ENCODE assay signal across 8 cellular contexts in genomic region chr3:71066849-71067261, GRCh38.
DNase-seq lines count a peak whose midpoint lies in the region; ATAC-seq and TF ChIP-seq lines count a peak whose summit lies in the region.

No MANE protein-coding gene starts in this region.

- DNase-seq in GM23248 (peak; percentile 74), SIG-M5 (lab: John Stamatoyannopoulos, UW) (peak; percentile 66), cardiac fibroblast (ENCODE audit: low read depth in 2 of 2) (peak; percentile 67 to 72), GOT3 (lab: John Stamatoyannopoulos, UW) (no peak), T1000 (lab: John Stamatoyannopoulos, UW) (no peak), HEK293T (ENCODE audit: extremely low spot score) (no peak), cerebellum (ENCODE audit: low spot score) (no peak)
- DNase-seq in naive thymus-derived CD4-positive, alpha-beta T cell, result peak in 3 of 9 donors; percentile 36 to 75 (median 39)

- H2AFZ ChIP-seq in GM23248, result no peak overlapping the region

- peaks cover 0 to 4% (median 0%) of the 10 kb centered on the region in 11 donors for H3K9me3 Mint-ChIP-seq in naive thymus-derived CD4-positive, alpha-beta T cell

- peak overlapping the region in 9 of 10 donors; percentile 90 to 97 (median 95) for H3K4me3 Mint-ChIP-seq in naive thymus-derived CD4-positive, alpha-beta T cell

- H3K9me3 ChIP-seq in GM23248 (ENCODE audit: low read depth), result no peaks in the 10 kb centered on the region
- no peaks in the 10 kb centered on the region for H3K9me3 ChIP-seq in naive thymus-derived CD4-positive, alpha-beta T cell (ENCODE audit: control insufficient read depth in 2 of 3, low read length in 3 of 3)

- H3K27me3 ChIP-seq in GM23248 (replicated peaks; ENCODE audit: insufficient read depth), result no peaks in the 10 kb centered on the region
- no peaks in the 10 kb centered on the region for H3K27me3 ChIP-seq in naive thymus-derived CD4-positive, alpha-beta T cell (ENCODE audit: control insufficient read depth in 2 of 2, insufficient read depth in 2 of 2, low read length in 2 of 2)

- 28 to 31% methylated on average over 3 of the region's 3 CpGs for WGBS in GM23248 (ENCODE audit: low coverage in 1 of 2, low lambda C conversion rate in 2 of 2, missing lambda C conversion rate in 2 of 2), 2 experiments

- H3K4me3 ChIP-seq in GM23248, result no peak overlapping the region
- H3K4me3 ChIP-seq in cardiac fibroblast (replicated peaks in 1 of 2; ENCODE audit: low read depth in 2 of 2, low read length in 2 of 2), result no peak overlapping the region
- H3K4me3 ChIP-seq in naive thymus-derived CD4-positive, alpha-beta T cell (ENCODE audit: low read length), result peak overlapping the region; percentile 73

- CTCF ChIA-PET in naive thymus-derived CD4-positive, alpha-beta T cell (lab: Charles Lee), result interaction anchor here (0.7 kb wide), 1 partner anchor 629 kb away, joined by 4 read pairs; no protein-coding TSS in a partner anchor
- CTCF ChIA-PET in HEK293T (lab: Yijun Ruan, JAX), result no interaction called here

- no peaks in the 10 kb centered on the region for H3K9me2 ChIP-seq in GM23248 (ENCODE audit: insufficient read depth)

- POLR2A ChIA-PET in naive thymus-derived CD4-positive, alpha-beta T cell (lab: Charles Lee), result interaction anchor here (0.9 to 1.3 kb wide), 3 partner anchors 8 to 55 kb away, joined by 3 to 4 read pairs (median 3); no protein-coding TSS in a partner anchor
- POLR2A ChIA-PET in HEK293T (lab: Yijun Ruan, JAX), result no interaction called here

- TF ChIP-seq CTCF in cardiac fibroblast (IDR thresholded peaks at IDR 0.05; ENCODE audit: low read depth, low read length), result no peak

- intact Hi-C loops in naive thymus-derived CD4-positive, alpha-beta T cell (cut with micrococcal nuclease), result loop anchor here in 1 of 2 donors (1.0 to 10.0 kb wide), 5 partner anchors 159 to 1982 kb away; partner anchors contain the start of genes ARL6IP5 and UBA3

- H3K27ac ChIP-seq in GM23248, result peak overlapping the region; percentile 90
- H3K27ac ChIP-seq in naive thymus-derived CD4-positive, alpha-beta T cell (ENCODE audit: low read depth, low read length), result peak overlapping the region; percentile 92

- peak overlapping the region; percentile 1 for H3K4me2 ChIP-seq in GM23248 (ENCODE audit: unreplicated experiment)

- H3K4me1 Mint-ChIP-seq in naive thymus-derived CD4-positive, alpha-beta T cell, result peaks cover 43 to 69% (median 67%) of the 10 kb centered on the region in 7 donors

- no peaks in the 10 kb centered on the region for H3K36me3 ChIP-seq in GM23248 (ENCODE audit: low read depth)
- H3K36me3 ChIP-seq in naive thymus-derived CD4-positive, alpha-beta T cell (ENCODE audit: control insufficient read depth in 2 of 3, insufficient read depth in 3 of 3, low read length in 3 of 3), result peaks cover 0 to 4% (median 0%) of the 10 kb centered on the region in 3 experiments

- no peak overlapping the region; the same call in 1 of the 2 replicates for H3K9ac ChIP-seq in GM23248

- no peaks in the 10 kb centered on the region for H3K27me3 Mint-ChIP-seq in naive thymus-derived CD4-positive, alpha-beta T cell

- H4K20me1 ChIP-seq in GM23248 (ENCODE audit: insufficient read depth), result no peaks in the 10 kb centered on the region

- H3K27ac Mint-ChIP-seq in naive thymus-derived CD4-positive, alpha-beta T cell, result peak overlapping the region in 7 of 9 donors; percentile 96 to 99 (median 98)

- peaks cover 41% of the 10 kb centered on the region for H3K79me2 ChIP-seq in GM23248 (ENCODE audit: insufficient read depth)

- H3K4me1 ChIP-seq in GM23248 (ENCODE audit: insufficient read depth), result peaks cover 34% of the 10 kb centered on the region
- H3K4me1 ChIP-seq in naive thymus-derived CD4-positive, alpha-beta T cell (ENCODE audit: control insufficient read depth in 2 of 2, insufficient read depth in 2 of 2, low read length in 2 of 2), result peaks cover 51 to 59% of the 10 kb centered on the region in 2 donors

- H3K36me3 Mint-ChIP-seq in naive thymus-derived CD4-positive, alpha-beta T cell, result no peaks in the 10 kb centered on the region

- H3F3A ChIP-seq in GM23248 (ENCODE audit: insufficient read depth), result peaks cover 39% of the 10 kb centered on the region

- in situ Hi-C loops in GM23248 (cut with MboI), result no loop called here

- ATAC-seq in naive thymus-derived CD4-positive, alpha-beta T cell, result peak; percentile 9

TF ChIP-seq in HEK293T, 16 proteins besides CTCF, POLR2A, EP300 and RAD21:
- TF ChIP-seq FOXA1 (IDR thresholded peaks at IDR 0.05) (no peak), TARDBP (IDR thresholded peaks at IDR 0.05) (no peak), SUZ12 (IDR thresholded peaks at IDR 0.05) (no peak), ELF4 (IDR thresholded peaks at IDR 0.05) (no peak), LEF1 (IDR thresholded peaks at IDR 0.05; ENCODE audit: borderline replicate concordance) (no peak)

Comparison
In these comparisons a context has a peak if more than half of its experiments do, and no peak if none do; other contexts are left out.
1. DNase-seq: peak in GM23248 (single experiment), SIG-M5 (single experiment) and cardiac fibroblast (2 of 2); none in GOT3 (single experiment), T1000 (single experiment), HEK293T (single experiment) and cerebellum (single experiment).